9 cellular contexts compared by ENCODE assay signal in genomic region chr1:44798481-44799365, GRCh38. TPM values are rescaled to one million over a fixed set of nuclear protein-coding genes. Genes with fewer than 3 reads are reported as not detected.
DNase-seq lines count a peak whose midpoint lies in the region; ATAC-seq, FAIRE-seq and TF ChIP-seq lines count a peak whose summit lies in the region.
"Had no signal": no experiment of that assay in that cellular context is flagged by ENCODE, and none has a peak within 500 bp of the region (broad histone marks: within the 10 kb centered on the region; RNA-seq: fewer than 3 reads in every experiment).

No MANE protein-coding gene starts in this region.

- H3K27ac ChIP-seq in CD4-positive, alpha-beta memory T cell (ENCODE audit: low read depth, low read length): no peak overlapping the region
- H3K27ac ChIP-seq in MM.1S (ENCODE audit: low read length) (no peak overlapping the region), ascending aorta (peak overlapping the region; percentile 96 to 99), small intestine (ENCODE audit: low read depth in 1 of 2, low read length in 1 of 2) (peak overlapping the region in 1 of 2 donors; percentile 45)

- FAIRE-seq in small intestine (lab: Jason Lieb, UNC): no peak

- H3K9me2 ChIP-seq in MM.1S (replicated peaks; ENCODE audit: insufficient read depth, low read length): no peaks in the 10 kb centered on the region

- no peak overlapping the region for H3K4me2 ChIP-seq in MM.1S (ENCODE audit: low read depth, low read length)

- H3K9ac ChIP-seq in MM.1S (ENCODE audit: low read length): no peak overlapping the region

- no peaks in the 10 kb centered on the region for H3K27me3 Mint-ChIP-seq in CD4-positive, alpha-beta memory T cell
- H3K27me3 Mint-ChIP-seq in neural crest cell (ENCODE audit: low read depth): peaks cover 6% of the 10 kb centered on the region

- POLR2A ChIA-PET in CD4-positive, alpha-beta memory T cell (lab: Charles Lee; ENCODE audit: partially characterized antibody): interaction anchor here (1.0 to 18.2 kb wide), 11 partner anchors 11 to 213 kb away, joined by 3 to 1564 read pairs (median 7); partner anchors contain the start of genes BEST4, BTBD19, DYNLT4 and HECTD3

- no peak for TF ChIP-seq CTCF in MM.1S (IDR thresholded peaks at IDR 0.05; ENCODE audit: low read length)
- TF ChIP-seq CTCF in ascending aorta (IDR thresholded peaks at IDR 0.05): no peak
- no peak for TF ChIP-seq CTCF in neural crest cell (conservative IDR thresholded peaks at IDR 0.05)
- no peak for TF ChIP-seq CTCF in GM20000 (IDR thresholded peaks at IDR 0.05; ENCODE audit: extremely low read depth, missing control alignments)

- peaks cover 21 to 27% of the 10 kb centered on the region in 2 donors for H3K36me3 Mint-ChIP-seq in CD4-positive, alpha-beta memory T cell
- peaks cover 3% of the 10 kb centered on the region for H3K36me3 Mint-ChIP-seq in neural crest cell (ENCODE audit: low read depth)

- H3K4me3 Mint-ChIP-seq in CD4-positive, alpha-beta memory T cell: peak overlapping the region in 4 of 8 donors; percentile 21 to 99 (median 96)
- H3K4me3 Mint-ChIP-seq in neural crest cell: peak overlapping the region; percentile 97

- peaks cover 0 to 4% (median 0%) of the 10 kb centered on the region in 8 donors for H3K9me3 Mint-ChIP-seq in CD4-positive, alpha-beta memory T cell
- no peaks in the 10 kb centered on the region for H3K9me3 Mint-ChIP-seq in neural crest cell

- intact Hi-C loops in CD4-positive, alpha-beta memory T cell (cut with micrococcal nuclease): loop anchor here (2.0 kb wide), 2 partner anchors 38 to 212 kb away; partner anchors contain the start of gene HECTD3
- intact Hi-C loops in ascending aorta (cut with DNase I): loop anchor here (2.0 kb wide), 3 partner anchors 24 to 188 kb away; partner anchors contain the start of genes EIF2B3 and RPS8

- H3K27me3 ChIP-seq in CD4-positive, alpha-beta memory T cell (ENCODE audit: insufficient read depth, low read length): no peaks in the 10 kb centered on the region
- H3K27me3 ChIP-seq in MM.1S (replicated peaks; ENCODE audit: insufficient read depth, low read length) (no peaks in the 10 kb centered on the region), ascending aorta (no peaks in the 10 kb centered on the region), small intestine (ENCODE audit: control insufficient read depth in 2 of 2, insufficient read depth in 2 of 2, low read length in 2 of 2) (no peaks in the 10 kb centered on the region)

- no peaks in the 10 kb centered on the region for H4K20me1 ChIP-seq in MM.1S (ENCODE audit: insufficient read depth, low read length)

- H3K9me3 ChIP-seq in CD4-positive, alpha-beta memory T cell (ENCODE audit: control insufficient read depth in 1 of 2, low read length in 2 of 2): no peaks in the 10 kb centered on the region
- H3K9me3 ChIP-seq in MM.1S (replicated peaks; ENCODE audit: insufficient read depth, low read length) (no peaks in the 10 kb centered on the region), ascending aorta (no peaks in the 10 kb centered on the region), small intestine (ENCODE audit: control insufficient read depth, low read depth) (no peaks in the 10 kb centered on the region)

- H2AFZ ChIP-seq in MM.1S (ENCODE audit: low read length): peak overlapping the region; percentile 9; the same call in 1 of the 2 replicates

- DNase-seq in CD4-positive, alpha-beta memory T cell: peak in 1 of 5 donors; percentile 37
- DNase-seq in MM.1S: no peak
- DNase-seq in ascending aorta (ENCODE audit: low spot score in 2 of 2): peak; percentile 9 to 64
- DNase-seq in neural crest cell (ENCODE audit: low read depth, low spot score): no peak
- DNase-seq in small intestine: no peak
- DNase-seq in GM19238 (ENCODE audit: insufficient read length, low spot score): no peak
- DNase-seq in GM20000 (ENCODE audit: low spot score): no peak
- DNase-seq: SIG-M5 had no signal

- peaks cover 12% of the 10 kb centered on the region for H3K36me3 ChIP-seq in CD4-positive, alpha-beta memory T cell (ENCODE audit: insufficient read depth, low read length)
- H3K36me3 ChIP-seq in MM.1S (replicated peaks; ENCODE audit: insufficient read depth, low read length) (no peaks in the 10 kb centered on the region), ascending aorta (peaks cover 13 to 21% of the 10 kb centered on the region in 2 donors), small intestine (ENCODE audit: control insufficient read depth in 2 of 2, insufficient read depth in 2 of 2, low read length in 2 of 2) (peaks cover 2 to 6% of the 10 kb centered on the region in 2 donors)

- peaks cover 5% of the 10 kb centered on the region; the same call in 1 of the 2 replicates for H3K79me2 ChIP-seq in MM.1S (ENCODE audit: low read length)

- WGBS in small intestine, 3 donors: 81 to 87% (median 86%) methylated on average over 10 of the region's 10 CpGs

- peaks cover 28% of the 10 kb centered on the region for H3K4me1 ChIP-seq in CD4-positive, alpha-beta memory T cell (ENCODE audit: insufficient read depth, low read length)
- H3K4me1 ChIP-seq in MM.1S (ENCODE audit: low read length): peaks cover 4% of the 10 kb centered on the region; the same call in 1 of the 2 replicates
- peaks cover 17 to 26% of the 10 kb centered on the region in 2 donors for H3K4me1 ChIP-seq in ascending aorta
- peaks cover 0 to 2% of the 10 kb centered on the region in 2 donors for H3K4me1 ChIP-seq in small intestine (ENCODE audit: control insufficient read depth in 2 of 2, insufficient read depth in 1 of 2, low read depth in 1 of 2, low read length in 1 of 2)

- H3K4me1 Mint-ChIP-seq in CD4-positive, alpha-beta memory T cell: peaks cover 20 to 37% (median 25%) of the 10 kb centered on the region in 4 donors
- peaks cover 31% of the 10 kb centered on the region for H3K4me1 Mint-ChIP-seq in neural crest cell

- no peak overlapping the region for H3K4me3 ChIP-seq in CD4-positive, alpha-beta memory T cell (ENCODE audit: low read length in 2 of 2)
- H3K4me3 ChIP-seq in MM.1S (ENCODE audit: low read length) (no peak overlapping the region), ascending aorta (no peak overlapping the region), small intestine (ENCODE audit: low read depth in 1 of 2, low read length in 2 of 2) (no peak overlapping the region)

- ATAC-seq in GM21381 (IDR thresholded peaks at IDR 0.05; ENCODE audit: unreplicated experiment): no peak

- CTCF ChIA-PET in CD4-positive, alpha-beta memory T cell (lab: Charles Lee; ENCODE audit: partially characterized antibody): interaction anchor here (0.7 to 13.0 kb wide), 12 partner anchors 11 to 502 kb away, joined by 3 to 174 read pairs (median 5); partner anchors contain the start of genes BTBD19, HECTD3 and UROD

- peak overlapping the region; percentile 49 to 100 (median 99) for H3K27ac Mint-ChIP-seq in CD4-positive, alpha-beta memory T cell
- H3K27ac Mint-ChIP-seq in neural crest cell (ENCODE audit: unreplicated experiment): no peak overlapping the region

- H3F3A ChIP-seq in MM.1S (ENCODE audit: insufficient read depth, low read length): peaks cover 5% of the 10 kb centered on the region; the same call in 1 of the 2 replicates

RNA-seq across cellular contexts. Expression of gene PLK3, which starts 1.5 kb away (rescaled TPM):
- total RNA-seq in CD4-positive, alpha-beta memory T cell: 100 to 1,000 TPM; 151 to 153 TPM
- 10 to 100 TPM; 37.3 to 43.7 TPM for polyA plus RNA-seq in CD4-positive, alpha-beta memory T cell
- total RNA-seq in ascending aorta (107 TPM), neural crest cell (15.3 and 15.7 TPM in 2 replicates)
- 10 to 100 TPM in 1 of 3 donors, 1 to 10 TPM in 2; 5.4 to 11.9 (median 9.4) TPM for polyA plus RNA-seq in small intestine

RNA-seq across cellular contexts. Expression of gene DYNLT4, which starts 8.4 kb away (rescaled TPM):
- total RNA-seq in CD4-positive, alpha-beta memory T cell: under 1 TPM in 1 of 2 experiments, not detected in 1; 0.47 TPM
- 1 to 10 TPM; 1.0 to 1.6 TPM for polyA plus RNA-seq in CD4-positive, alpha-beta memory T cell
- total RNA-seq in ascending aorta (not detected), neural crest cell (not detected in 2 replicates)
- under 1 TPM in 1 of 3 donors, not detected in 2; 0.46 TPM for polyA plus RNA-seq in small intestine

RNA-seq across cellular contexts. Expression of gene BTBD19, which starts 9.6 kb away (rescaled TPM):
- 10 to 100 TPM; 14.8 to 16.8 TPM for total RNA-seq in CD4-positive, alpha-beta memory T cell
- polyA plus RNA-seq in CD4-positive, alpha-beta memory T cell: under 1 TPM; 0.25 to 0.26 TPM
- 15.1 TPM for total RNA-seq in ascending aorta
- 5.5 and 6.5 TPM in 2 replicates for total RNA-seq in neural crest cell
- polyA plus RNA-seq in small intestine: 1 to 10 TPM; 1.1 to 2.0 (median 1.3) TPM

RNA-seq across cellular contexts. Expression of gene BEST4, which starts 10.8 kb away (rescaled TPM):
- total RNA-seq in CD4-positive, alpha-beta memory T cell: 1 to 10 TPM; 1.2 to 1.6 TPM
- polyA plus RNA-seq in CD4-positive, alpha-beta memory T cell: under 1 TPM in 1 of 2 donors, not detected in 1; 0.20 TPM
- total RNA-seq in ascending aorta (not detected), neural crest cell (0.14 and 0.23 TPM in 2 replicates)
- polyA plus RNA-seq in small intestine: 10 to 100 TPM in 1 of 3 donors, 1 to 10 TPM in 2; 7.4 to 20.5 (median 9.0) TPM

RNA-seq across cellular contexts. Expression of gene RPS8, which starts 23.4 kb away (rescaled TPM):
- total RNA-seq in CD4-positive, alpha-beta memory T cell: 1,000 to 10,000 TPM; 2,728 to 2,811 TPM
- polyA plus RNA-seq in CD4-positive, alpha-beta memory T cell: 1,000 to 10,000 TPM in 1 of 2 donors, 100 to 1,000 TPM in 1; 778 to 1,323 TPM
- 1,693 TPM for total RNA-seq in ascending aorta
- total RNA-seq in neural crest cell: 2,216 and 2,317 TPM in 2 replicates
- polyA plus RNA-seq in small intestine: 1,000 to 10,000 TPM; 1,153 to 3,026 (median 2,124) TPM

Comparison
In these comparisons a context has a peak if more than half of its experiments do, and no peak if none do; other contexts are left out.
1. DNase-seq: peak in ascending aorta (2 of 2); none in MM.1S (single experiment), neural crest cell (single experiment), small intestine (single experiment), GM19238 (single experiment) and GM20000 (single experiment).
2. H3K27ac ChIP-seq: peak in ascending aorta (2 of 2); none in CD4-positive, alpha-beta memory T cell (single experiment) and MM.1S (single experiment).